Comparison of ENCODE assay signal across 16 cellular contexts in the genomic region with DNA sequence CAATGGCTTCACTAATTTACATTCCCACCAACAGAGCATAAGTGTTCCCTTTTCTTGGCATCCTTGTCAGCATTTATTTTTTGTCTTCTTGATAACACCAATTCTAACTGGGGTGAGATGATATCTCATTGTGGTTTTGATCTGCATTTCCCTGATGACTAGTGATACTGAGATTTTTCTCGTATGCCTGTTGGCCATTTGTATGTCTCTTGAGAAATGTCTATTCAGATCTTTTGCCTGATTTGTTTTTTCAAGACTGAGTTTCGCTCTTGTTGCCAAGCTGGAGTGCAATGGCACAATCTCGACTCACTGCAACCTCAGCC. TPM values are rescaled to one million over a fixed set of nuclear protein-coding genes. Genes with fewer than 3 reads are reported as not detected.
DNase-seq lines count a peak whose midpoint lies in the region; ATAC-seq and TF ChIP-seq lines count a peak whose summit lies in the region.
"Had no signal": no experiment of that assay in that cellular context is flagged by ENCODE, and none has a peak within 500 bp of the region (broad histone marks: within the 10 kb centered on the region; RNA-seq: fewer than 3 reads in every experiment).

No MANE protein-coding gene starts in this region.

- no peak for ATAC-seq in activated B cell treated with CpG ODN at 0.5 μM for 24 hours (ENCODE audit: low read depth)
- ATAC-seq: HCT116, HepG2 had no signal

- peak overlapping the region; percentile 76 for H3K27ac Mint-ChIP-seq in activated B cell treated with CpG ODN at 0.5 μM for 24 hours
- H3K27ac Mint-ChIP-seq: CD4-positive, CD25-positive, alpha-beta regulatory T cell had no signal

- no peak overlapping the region for H3K4me3 ChIP-seq in KMS-11 (IDR thresholded peaks at IDR 0.05; ENCODE audit: insufficient read depth, low read depth, low read length)
- H3K4me3 ChIP-seq: GM23248 had no signal

- H3K27me3 ChIP-seq in KMS-11 (ENCODE audit: insufficient read depth, low read depth) = no peaks in the 10 kb centered on the region

- peak overlapping the region; percentile 59 for H3K27ac ChIP-seq in KMS-11
- H3K27ac ChIP-seq: GM23248 had no signal

- H3K9me3 Mint-ChIP-seq in activated B cell treated with CpG ODN at 0.5 μM for 24 hours = no peaks in the 10 kb centered on the region

- no peaks in the 10 kb centered on the region for H3K79me2 ChIP-seq in KMS-11 (ENCODE audit: insufficient read depth, low read depth)

- no peak overlapping the region for H3K9ac ChIP-seq in KMS-11
- H3K9ac ChIP-seq: GM23248 had no signal

- H3K4me1 Mint-ChIP-seq in activated B cell treated with CpG ODN at 0.5 μM for 24 hours = peaks cover 54% of the 10 kb centered on the region
- H3K4me1 Mint-ChIP-seq: CD4-positive, CD25-positive, alpha-beta regulatory T cell had no signal

- TF ChIP-seq CTCF in KMS-11 (conservative IDR thresholded peaks at IDR 0.05; ENCODE audit: low read depth, low read length) = no peak
- TF ChIP-seq CTCF in activated B cell treated with CpG ODN at 0.5 μM for 24 hours (IDR thresholded peaks at IDR 0.05) = no peak

- H3K4me2 ChIP-seq in KMS-11 = peak overlapping the region; percentile 26

- peaks cover 37% of the 10 kb centered on the region for H3K4me1 ChIP-seq in KMS-11 (ENCODE audit: low read depth, poor library complexity, severe bottlenecking)

- DNase-seq in M059J (ENCODE audit: low read depth) = peak; percentile 25
- no peak for DNase-seq in activated B cell treated with CpG ODN at 0.5 μM for 24 hours
- no peak for DNase-seq in activated T-cell treated with anti-CD3 and anti-CD28 coated beads, Interleukin-2, amount 50 U/mL, for 48 hours
- DNase-seq in NCI-H524 (lab: John Stamatoyannopoulos, UW) = no peak
- no peak for DNase-seq in SIG-M5 treated with dmso at 0.1 percent for 504 hours (lab: John Stamatoyannopoulos, UW; ENCODE audit: unreplicated experiment)
- DNase-seq in cortex of kidney (lab: John Stamatoyannopoulos, UW) = no peak
- DNase-seq: Calu3; CD4-positive, CD25-positive, alpha-beta regulatory T cell; DMS 273 treated with DMSO at 0.1 percent for 48 hours; GM23248 had no signal

- H2AFZ ChIP-seq in KMS-11 (ENCODE audit: low read depth) = no peak overlapping the region
- H2AFZ ChIP-seq: GM23248 had no signal

- intact Hi-C loops in activated B cell treated with CpG ODN at 0.5 μM for 24 hours (cut with micrococcal nuclease) = loop anchor here (5.0 to 10.0 kb wide), 2 partner anchors 93 to 235 kb away; partner anchors contain the start of gene INF2

- CTCF ChIA-PET in activated B cell treated with CpG ODN at 0.5 μM for 24 hours (lab: Charles Lee) = interaction anchor here (1.6 kb wide), 1 partner anchor 24 kb away, joined by 3 read pairs; no protein-coding TSS in a partner anchor

- H3K27me3 Mint-ChIP-seq in activated B cell treated with CpG ODN at 0.5 μM for 24 hours = no peaks in the 10 kb centered on the region
- H3K27me3 Mint-ChIP-seq: CD4-positive, CD25-positive, alpha-beta regulatory T cell had no signal

- H3K4me3 Mint-ChIP-seq in activated B cell treated with CpG ODN at 0.5 μM for 24 hours = peak overlapping the region; percentile 62
- H3K4me3 Mint-ChIP-seq: CD4-positive, CD25-positive, alpha-beta regulatory T cell had no signal

- POLR2A ChIA-PET in activated B cell treated with CpG ODN at 0.5 μM for 24 hours (lab: Charles Lee) = interaction anchor here (7.0 kb wide), 1 partner anchor 15 kb away, joined by 114 read pairs; no protein-coding TSS in a partner anchor

- no peaks in the 10 kb centered on the region for H3K36me3 Mint-ChIP-seq in activated B cell treated with CpG ODN at 0.5 μM for 24 hours (ENCODE audit: low read depth)
- H3K36me3 Mint-ChIP-seq: CD4-positive, CD25-positive, alpha-beta regulatory T cell had no signal

- no peaks in the 10 kb centered on the region for H3K36me3 ChIP-seq in KMS-11 (ENCODE audit: insufficient read depth)

- H4K20me1 ChIP-seq in KMS-11 (ENCODE audit: insufficient read depth) = no peaks in the 10 kb centered on the region

RNA-seq across cellular contexts. Expression of gene PLD4, which starts 4.7 kb away (rescaled TPM):
- total RNA-seq in M059J (2014; rRNA removed; shearing (Covaris generic)) = not detected in 2 replicates
- total RNA-seq in activated B cell treated with CpG ODN at 0.5 μM for 24 hours = 458 and 473 TPM in 2 replicates
- total RNA-seq: A673; CD4-positive, CD25-positive, alpha-beta regulatory T cell; Daoy; G401; GM23248; HepG2 had no signal

RNA-seq across cellular contexts. Expression of gene CEP170B, which starts 54.9 kb away (rescaled TPM):
- total RNA-seq in M059J (2014; rRNA removed; shearing (Covaris generic)) = 3.8 and 9.1 TPM in 2 replicates
- 1.6 and 1.8 TPM in 2 replicates for total RNA-seq in activated B cell treated with CpG ODN at 0.5 μM for 24 hours

RNA-seq across cellular contexts. Expression of gene AHNAK2, which starts 58.2 kb away (rescaled TPM):
- 3.2 and 4.7 TPM in 2 replicates for total RNA-seq in M059J (2014; rRNA removed; shearing (Covaris generic))
- not detected in 2 replicates for total RNA-seq in activated B cell treated with CpG ODN at 0.5 μM for 24 hours
- total RNA-seq: CD4-positive, CD25-positive, alpha-beta regulatory T cell had no signal

Comparison
In these comparisons a context has a peak if more than half of its experiments do, and no peak if none do; other contexts are left out.
1. RNA of gene PLD4, which starts 4.7 kb away (total RNA-seq): 458 to 473 TPM in activated B cell treated with CpG ODN at 0.5 μM for 24 hours; not detected in M059J; every median in the first group is over 100 times any median in the second.